ENCODE assay signal across 1 cellular context in the genomic region with DNA sequence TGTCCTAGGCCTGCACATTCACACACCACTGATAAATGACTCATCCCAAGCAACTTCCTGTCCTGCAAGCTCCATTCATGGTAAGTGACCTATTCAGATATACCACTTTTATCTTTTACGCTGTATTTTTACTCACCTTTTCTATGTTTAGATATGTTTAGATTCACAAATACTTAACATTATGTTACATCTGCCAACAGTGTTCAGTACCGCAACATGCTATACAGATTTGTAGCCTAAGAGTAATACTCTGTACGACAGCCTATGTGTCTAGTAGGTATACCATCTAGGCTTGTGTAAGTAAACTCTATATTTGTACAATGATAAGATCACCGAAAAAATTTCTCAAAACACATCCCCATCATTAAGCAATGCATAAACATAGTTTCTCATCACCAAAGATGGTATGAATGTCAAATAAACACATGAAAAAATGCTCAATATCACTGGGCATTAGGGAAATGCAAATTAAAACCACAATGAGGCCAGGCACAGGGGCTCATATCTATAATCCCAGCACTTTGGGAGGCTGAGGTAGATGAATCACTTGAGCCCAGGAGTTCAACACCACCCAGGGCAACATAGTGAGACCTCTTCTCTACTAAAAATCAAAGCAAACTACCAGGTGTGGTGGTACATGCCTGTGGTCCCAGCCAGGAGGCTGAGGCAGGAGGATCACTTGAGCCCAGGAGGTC.
TF ChIP-seq lines count a peak whose summit lies in the region.

No MANE protein-coding gene starts in this region.

TF ChIP-seq in K562, 482 proteins besides CTCF, POLR2A, EP300 and RAD21 (continued from another document and continues in another):
- TF ChIP-seq CHD7 (IDR thresholded peaks at IDR 0.05; ENCODE audit: low read depth, low read length) (no peak), THAP12 (CRISPR knock-in tag; IDR thresholded peaks at IDR 0.05) (no peak), CBFA2T3 (IDR thresholded peaks at IDR 0.05) (peak; percentile 87), U2AF1 (optimal IDR thresholded peaks at IDR 0.05; ENCODE audit: low read depth, low read length) (no peak), MBD1 (CRISPR knock-in tag; IDR thresholded peaks at IDR 0.05) (no peak), MLLT1 (IDR thresholded peaks at IDR 0.05) (no peak), ZC3H8 (IDR thresholded peaks at IDR 0.05) (no peak)
- TF ChIP-seq, protein P1, sequence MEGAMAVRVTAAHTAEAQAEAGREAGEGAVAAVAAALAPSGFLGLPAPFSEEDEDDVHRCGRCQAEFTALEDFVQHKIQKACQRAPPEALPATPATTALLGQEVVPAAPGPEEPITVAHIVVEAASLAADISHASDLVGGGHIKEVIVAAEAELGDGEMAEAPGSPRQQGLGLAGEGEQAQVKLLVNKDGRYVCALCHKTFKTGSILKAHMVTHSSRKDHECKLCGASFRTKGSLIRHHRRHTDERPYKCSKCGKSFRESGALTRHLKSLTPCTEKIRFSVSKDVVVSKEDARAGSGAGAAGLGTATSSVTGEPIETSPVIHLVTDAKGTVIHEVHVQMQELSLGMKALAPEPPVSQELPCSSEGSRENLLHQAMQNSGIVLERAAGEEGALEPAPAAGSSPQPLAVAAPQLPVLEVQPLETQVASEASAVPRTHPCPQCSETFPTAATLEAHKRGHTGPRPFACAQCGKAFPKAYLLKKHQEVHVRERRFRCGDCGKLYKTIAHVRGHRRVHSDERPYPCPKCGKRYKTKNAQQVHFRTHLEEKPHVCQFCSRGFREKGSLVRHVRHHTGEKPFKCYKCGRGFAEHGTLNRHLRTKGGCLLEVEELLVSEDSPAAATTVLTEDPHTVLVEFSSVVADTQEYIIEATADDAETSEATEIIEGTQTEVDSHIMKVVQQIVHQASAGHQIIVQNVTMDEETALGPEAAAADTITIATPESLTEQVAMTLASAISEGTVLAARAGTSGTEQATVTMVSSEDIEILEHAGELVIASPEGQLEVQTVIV (CRISPR knock-in tag; IDR thresholded peaks at IDR 0.05; ENCODE audit: borderline replicate concordance): no peak
